ENCODE assay signal across 18 cellular contexts in genomic region chr14:59377991-59378720, GRCh38.
A peak's percentile ranks its signal among the peaks of the same experiment; 100 is the strongest.
DNase-seq lines count a peak whose midpoint lies in the region; ATAC-seq, FAIRE-seq and TF ChIP-seq lines count a peak whose summit lies in the region.
"Had no signal": no experiment of that assay in that cellular context is flagged by ENCODE, and none has a peak within 500 bp of the region (broad histone marks: within the 10 kb centered on the region; RNA-seq: fewer than 3 reads in every experiment).

No MANE protein-coding gene starts in this region.

- peaks cover 3% of the 10 kb centered on the region for H3K27me3 Mint-ChIP-seq in osteocyte (ENCODE audit: unreplicated experiment)

- ATAC-seq in left lobe of liver (peak; percentile 33), HG02678 (IDR thresholded peaks at IDR 0.05; ENCODE audit: unreplicated experiment) (no peak)
- ATAC-seq: stimulated activated naive CD8-positive, alpha-beta T cell treated with anti-CD3 and anti-CD28 coated beads, Interleukin-15, Interleukin-2, amounts not matched to agents 100 U/mL and 50 U/mL, for 24 hours had no signal

- FAIRE-seq in small intestine (lab: Jason Lieb, UNC), result no peak

- H3K27ac ChIP-seq in HEK293 (ENCODE audit: extremely low read depth, low read depth, low read length) (no peak overlapping the region), SJCRH30 (peak overlapping the region; percentile 42), small intestine (ENCODE audit: low read depth in 1 of 2, low read length in 1 of 2) (peak overlapping the region in 1 of 2 donors; percentile 63)
- H3K27ac ChIP-seq: PC-9 had no signal

- no peaks in the 10 kb centered on the region for H3K9me3 ChIP-seq in HEK293 (ENCODE audit: control insufficient read depth, insufficient read depth, low read depth, low read length)
- no peaks in the 10 kb centered on the region; the same call in 1 of the 2 replicates for H3K9me3 ChIP-seq in SJCRH30 (replicated peaks)
- no peaks in the 10 kb centered on the region for H3K9me3 ChIP-seq in small intestine (ENCODE audit: control insufficient read depth, low read depth)
- H3K9me3 ChIP-seq: breast epithelium had no signal

- H3K4me1 ChIP-seq in HEK293 (ENCODE audit: control insufficient read depth, insufficient read depth, low read length), result peaks cover 2% of the 10 kb centered on the region; the same call in 1 of the 2 replicates
- peaks cover 17% of the 10 kb centered on the region for H3K4me1 ChIP-seq in SJCRH30
- peaks cover 2 to 9% of the 10 kb centered on the region in 2 donors for H3K4me1 ChIP-seq in small intestine (ENCODE audit: control insufficient read depth in 2 of 2, insufficient read depth in 1 of 2, low read depth in 1 of 2, low read length in 1 of 2)
- H3K4me1 ChIP-seq: breast epithelium had no signal

- DNase-seq in SJCRH30 (peak in 1 of 2 experiments; percentile 10), left lobe of liver (ENCODE audit: low spot score) (no peak), small intestine (peak; percentile 25), D341Med (ENCODE audit: low spot score) (no peak), osteocyte (ENCODE audit: extremely low spot score, unreplicated experiment) (no peak), NCI-H2196 (lab: John Stamatoyannopoulos, UW; ENCODE audit: unreplicated experiment) (no peak)
- DNase-seq: activated CD4-positive, alpha-beta T cell treated with anti-CD3 and anti-CD28 coated beads, Interleukin-2, amount 50 U/mL, for 4 hours; activated effector memory CD4-positive, alpha-beta T cell treated with anti-CD3 and anti-CD28 coated beads, Interleukin-2, amount 50 U/mL, for 16 hours; GF-D8; mesendoderm; NCI-H2029 treated with DMSO at 0.1 percent for 48 hours; PC-9; stimulated activated CD4-positive, alpha-beta T cell treated with anti-CD3 and anti-CD28 coated beads, Interleukin-4, amount 100 ng/mL, for 4 hours; stimulated activated naive CD8-positive, alpha-beta T cell treated with anti-CD3 and anti-CD28 coated beads, Interleukin-15, Interleukin-2, amounts not matched to agents 100 U/mL and 50 U/mL, for 24 hours had no signal

- no peaks in the 10 kb centered on the region for H3K4me1 Mint-ChIP-seq in osteocyte (ENCODE audit: unreplicated experiment)

- H3K27me3 ChIP-seq in SJCRH30 (no peaks in the 10 kb centered on the region), small intestine (ENCODE audit: control insufficient read depth in 2 of 2, insufficient read depth in 2 of 2, low read length in 2 of 2) (no peaks in the 10 kb centered on the region)
- H3K27me3 ChIP-seq: breast epithelium had no signal

- 44 to 56% (median 48%) methylated on average over 9 of the region's 9 CpGs for WGBS in small intestine, 3 donors

- TF ChIP-seq CTCF in HEK293 (tag by site-specific recombination; IDR thresholded peaks at IDR 0.05), result no peak
- TF ChIP-seq CTCF in osteocyte (IDR thresholded peaks at IDR 0.05), result no peak

- no peak overlapping the region for H3K4me3 Mint-ChIP-seq in osteocyte (ENCODE audit: unreplicated experiment)
- H3K4me3 Mint-ChIP-seq: CD14-positive monocyte had no signal

- peaks cover 4% of the 10 kb centered on the region for H3K36me3 Mint-ChIP-seq in osteocyte (ENCODE audit: unreplicated experiment)
- H3K36me3 Mint-ChIP-seq: CD14-positive monocyte had no signal

- no peak overlapping the region for H3K27ac Mint-ChIP-seq in osteocyte (ENCODE audit: unreplicated experiment)
- H3K27ac Mint-ChIP-seq: CD14-positive monocyte had no signal

- CTCF ChIA-PET in HEK293 (lab: Yijun Ruan, JAX), result interaction anchor here (1.1 kb wide), 1 partner anchor 199 kb away, joined by 4 read pairs; no protein-coding TSS in a partner anchor

- H3K4me3 ChIP-seq in HEK293 (ENCODE audit: low read depth, low read length) (no peak overlapping the region), SJCRH30 (no peak overlapping the region), small intestine (ENCODE audit: low read depth in 1 of 2, low read length in 2 of 2) (no peak overlapping the region)
- H3K4me3 ChIP-seq: breast epithelium, PC-9 had no signal

- H3K9me3 Mint-ChIP-seq in osteocyte (ENCODE audit: unreplicated experiment), result peaks cover 10% of the 10 kb centered on the region

- H3K36me3 ChIP-seq in HEK293 (ENCODE audit: control insufficient read depth in 2 of 2, insufficient read depth in 1 of 2, low read length in 2 of 2) (no peaks in the 10 kb centered on the region), SJCRH30 (no peaks in the 10 kb centered on the region), small intestine (ENCODE audit: control insufficient read depth in 2 of 2, insufficient read depth in 2 of 2, low read length in 2 of 2) (no peaks in the 10 kb centered on the region)
- H3K36me3 ChIP-seq: breast epithelium had no signal

- POLR2A ChIA-PET in HEK293 (lab: Yijun Ruan, JAX), result no interaction called here

TF ChIP-seq in HEK293, 187 proteins besides CTCF, POLR2A, EP300 and RAD21:
- TF ChIP-seq ZNF747 (tag by site-specific recombination; IDR thresholded peaks at IDR 0.05) (no peak), ZNF571 (tag by site-specific recombination; IDR thresholded peaks at IDR 0.05) (no peak), ZFP3 (tag by site-specific recombination; IDR thresholded peaks at IDR 0.05; ENCODE audit: low read depth) (no peak), ZNF843 (tag by site-specific recombination; IDR thresholded peaks at IDR 0.05) (no peak), ZFP69B (tag by site-specific recombination; IDR thresholded peaks at IDR 0.05) (no peak), ZNF645 (tag by site-specific recombination; IDR thresholded peaks at IDR 0.05) (no peak), ZNF140 (tag by site-specific recombination; IDR thresholded peaks at IDR 0.05) (no peak), ZIC2 (tag by site-specific recombination; IDR thresholded peaks at IDR 0.05) (peak; percentile 56), OSR2 (tag by site-specific recombination; IDR thresholded peaks at IDR 0.05) (peak; percentile 58; the same call in 1 of the 2 replicates), AEBP2 (tag by site-specific recombination; IDR thresholded peaks at IDR 0.05; ENCODE audit: borderline replicate concordance) (no peak), PATZ1 (tag by site-specific recombination; IDR thresholded peaks at IDR 0.05) (no peak), ZNF660 (tag by site-specific recombination; IDR thresholded peaks at IDR 0.05) (no peak), ZBTB20 (tag by site-specific recombination; IDR thresholded peaks at IDR 0.05) (peak; percentile 46)
